In the genomic region with DNA sequence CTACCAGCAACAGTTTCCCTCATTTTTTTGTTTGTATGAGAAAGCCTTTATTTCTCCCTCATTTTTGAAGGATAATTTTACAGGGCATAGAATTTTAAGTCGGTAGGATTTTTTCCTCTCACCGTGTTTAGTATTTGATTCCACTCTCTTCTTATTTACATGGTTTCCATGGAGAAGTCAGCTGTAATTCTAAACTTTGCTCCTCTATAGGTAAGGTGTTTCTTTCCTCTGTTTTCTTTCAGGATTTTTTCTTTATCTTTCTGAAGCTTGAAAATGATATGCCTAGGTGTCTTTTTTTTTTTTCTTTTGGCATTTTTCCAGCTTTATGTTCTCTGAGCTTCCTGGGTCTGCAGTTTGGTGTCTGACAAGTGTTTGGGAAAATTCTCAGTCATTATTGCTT, we compare ENCODE assay signal across 24 cellular contexts.
DNase-seq lines count a peak whose midpoint lies in the region; ATAC-seq, FAIRE-seq and TF ChIP-seq lines count a peak whose summit lies in the region.
"Had no signal": no experiment of that assay in that cellular context is flagged by ENCODE, and none has a peak within 500 bp of the region (broad histone marks: within the 10 kb centered on the region; RNA-seq: fewer than 3 reads in every experiment).

No MANE protein-coding gene starts in this region.

- 96% methylated on average over 2 of the region's 2 CpGs for WGBS in GM12878 (ENCODE audit: insufficient coverage, insufficient replicate concordance, low lambda C conversion rate, missing lambda C conversion rate)

- POLR2A ChIA-PET in HEK293 (lab: Yijun Ruan, JAX) = no interaction called here
- POLR2A ChIA-PET in GM12878 (lab: Charles Lee) = interaction anchor here (0.7 to 3.3 kb wide), 3 partner anchors 8 to 157 kb away, joined by 3 to 16 read pairs (median 5); no protein-coding TSS in a partner anchor

- no peak for TF ChIP-seq RAD21 in GM12878 (IDR thresholded peaks at IDR 0.05; ENCODE audit: insufficient read depth, low read depth, low read length)

- no peak overlapping the region for H3K9ac ChIP-seq in GM12878 (ENCODE audit: control insufficient read depth, insufficient read depth, low read length)
- H3K9ac ChIP-seq: BLaER1 treated with 17β-estradiol and CSF1 and Interleukin-3, amounts not matched to agents 10 nM and 100 nM had no signal

- no peaks in the 10 kb centered on the region for H3K27me3 ChIP-seq in GM12878 (replicated peaks in 1 of 2; ENCODE audit: control insufficient read depth in 2 of 2, insufficient read depth in 2 of 2, low read length in 1 of 2)
- H3K27me3 ChIP-seq: BLaER1 treated with 17β-estradiol and CSF1 and Interleukin-3, amounts not matched to agents 10 nM and 100 nM had no signal

- intact Hi-C loops in GM12878 (cut with micrococcal nuclease; ENCODE audit: unreplicated experiment) = no loop called here

- TF ChIP-seq EP300 in GM12878 (IDR thresholded peaks at IDR 0.05; ENCODE audit: borderline replicate concordance in 1 of 2, control insufficient read depth in 1 of 2, low read depth in 2 of 2, low read length in 2 of 2) = no peak

- no peak for FAIRE-seq in GM12878 (lab: Jason Lieb, UNC)
- FAIRE-seq: A549, D721Med, G401.6, GM12892, GM18507 had no signal

- TF ChIP-seq CTCF in HEK293 (tag by site-specific recombination; IDR thresholded peaks at IDR 0.05) = no peak
- TF ChIP-seq CTCF in GM12878 (IDR thresholded peaks at IDR 0.05 in 2 of 3, conservative IDR thresholded peaks at IDR 0.05 in 1 of 3; ENCODE audit: control insufficient read depth in 2 of 3, extremely low read depth in 1 of 3, insufficient read depth in 1 of 3, low read depth in 3 of 3, low read length in 3 of 3) = no peak

- H4K20me1 ChIP-seq in GM12878 (ENCODE audit: control insufficient read depth, insufficient read depth) = no peaks in the 10 kb centered on the region
- H4K20me1 ChIP-seq: BLaER1 treated with 17β-estradiol and CSF1 and Interleukin-3, amounts not matched to agents 10 nM and 100 nM had no signal

- H3K9me3 Mint-ChIP-seq in activated T-cell treated with anti-CD3 and anti-CD28 coated beads, Interleukin-2, amount 50 U/mL, for 72 hours = peaks cover 3 to 6% of the 10 kb centered on the region in 2 donors
- H3K9me3 Mint-ChIP-seq in activated T-cell treated with anti-CD3 and anti-CD28 coated beads, Interleukin-2, amount 50 U/mL, for 24 hours = no peaks in the 10 kb centered on the region
- H3K9me3 Mint-ChIP-seq: CD4-positive, alpha-beta T cell; CD8-positive, alpha-beta T cell had no signal

- no peak for ATAC-seq in activated T-cell treated with anti-CD3 and anti-CD28 coated beads, Interleukin-2, amount 50 U/mL, for 72 hours (replicated peaks in 1 of 2)
- no peak for ATAC-seq in GM12878
- ATAC-seq: A549; CD8-positive, alpha-beta T cell had no signal

- H3K79me2 ChIP-seq in GM12878 (ENCODE audit: control insufficient read depth, insufficient read depth, low read length) = no peaks in the 10 kb centered on the region

- no peak overlapping the region for H3K4me3 ChIP-seq in HEK293 (ENCODE audit: low read depth, low read length)
- H3K4me3 ChIP-seq in GM12878 = no peak overlapping the region
- H3K4me3 ChIP-seq: A549; BLaER1 treated with 17β-estradiol and CSF1 and Interleukin-3, amounts not matched to agents 10 nM and 100 nM had no signal

- H3K36me3 ChIP-seq in HEK293 (ENCODE audit: control insufficient read depth in 2 of 2, insufficient read depth in 1 of 2, low read length in 2 of 2) (no peaks in the 10 kb centered on the region), GM12878 (ENCODE audit: control insufficient read depth in 2 of 2, insufficient read depth in 2 of 2, low read length in 1 of 2) (no peaks in the 10 kb centered on the region)
- H3K36me3 ChIP-seq: BLaER1 treated with 17β-estradiol and CSF1 and Interleukin-3, amounts not matched to agents 10 nM and 100 nM had no signal

- DNase-seq in DMS53 (lab: John Stamatoyannopoulos, UW) (peak; percentile 47), DMS53 treated with DMSO at 0.1 percent for 48 hours (lab: John Stamatoyannopoulos, UW; ENCODE audit: unreplicated experiment) (no peak), GM12878 (ENCODE audit: low read depth, low spot score) (no peak), NCI-H345 treated with DMSO at 0.1 percent for 48 hours (lab: John Stamatoyannopoulos, UW; ENCODE audit: unreplicated experiment) (no peak), caudate nucleus (lab: John Stamatoyannopoulos, UW) (no peak)
- DNase-seq in activated T-cell treated with anti-CD3 and anti-CD28 coated beads, Interleukin-2, amount 50 U/mL, for 72 hours = no peak
- DNase-seq in activated T-cell treated with anti-CD3 and anti-CD28 coated beads, Interleukin-2, amount 50 U/mL, for 24 hours = no peak
- DNase-seq: AML-193; Caco-2; Calu3; CD4-positive, alpha-beta T cell; CD8-positive, alpha-beta T cell; DMS79 treated with DMSO at 0.1 percent for 48 hours; GF-D8 had no signal

- no peak overlapping the region for H3K27ac ChIP-seq in HEK293 (ENCODE audit: extremely low read depth, low read depth, low read length)
- no peak overlapping the region for H3K27ac ChIP-seq in GM12878 (ENCODE audit: control insufficient read depth, insufficient read depth)
- no peak overlapping the region for H3K27ac ChIP-seq in caudate nucleus (ENCODE audit: low read depth, low read length)
- H3K27ac ChIP-seq: 22Rv1; A549; BLaER1 treated with 17β-estradiol and CSF1 and Interleukin-3, amounts not matched to agents 10 nM and 100 nM; C4-2B had no signal

- no peak overlapping the region for H3K4me2 ChIP-seq in GM12878 (ENCODE audit: control insufficient read depth, insufficient read depth)
- H3K4me2 ChIP-seq: A549; BLaER1 treated with 17β-estradiol and CSF1 and Interleukin-3, amounts not matched to agents 10 nM and 100 nM had no signal

- H3K9me3 ChIP-seq in HEK293 (ENCODE audit: control insufficient read depth, insufficient read depth, low read depth, low read length) = no peaks in the 10 kb centered on the region
- H3K9me3 ChIP-seq in GM12878 (replicated peaks; ENCODE audit: control insufficient read depth, insufficient read depth, low read length) = peaks cover 19% of the 10 kb centered on the region

- H3K4me3 Mint-ChIP-seq in activated T-cell treated with anti-CD3 and anti-CD28 coated beads, Interleukin-2, amount 50 U/mL, for 72 hours = no peak overlapping the region
- H3K4me3 Mint-ChIP-seq in activated T-cell treated with anti-CD3 and anti-CD28 coated beads, Interleukin-2, amount 50 U/mL, for 24 hours = no peak overlapping the region
- H3K4me3 Mint-ChIP-seq: B cell; CD4-positive, alpha-beta T cell; CD8-positive, alpha-beta T cell had no signal

- SMC1A ChIA-PET in GM12878 (lab: Charles Lee; ENCODE audit: uncharacterized antibody, unreplicated experiment) = interaction anchor here (0.6 to 11.5 kb wide), 9 partner anchors 9 to 461 kb away, joined by 3 to 214 read pairs (median 3); no protein-coding TSS in a partner anchor

- RAD21 ChIA-PET in GM12878 (lab: Charles Lee; ENCODE audit: unreplicated experiment) = interaction anchor here (1.5 to 4.3 kb wide), 2 partner anchors 10 to 13 kb away, joined by 4 to 32 read pairs; no protein-coding TSS in a partner anchor

- TF ChIP-seq POLR2A in GM12878 (IDR thresholded peaks at IDR 0.05; ENCODE audit: low read depth, low read length) = no peak

- H2AFZ ChIP-seq in GM12878 (ENCODE audit: control insufficient read depth, low read depth, low read length) = no peak overlapping the region

- peaks cover 4 to 5% of the 10 kb centered on the region in 2 donors for H3K36me3 Mint-ChIP-seq in activated T-cell treated with anti-CD3 and anti-CD28 coated beads, Interleukin-2, amount 50 U/mL, for 72 hours (ENCODE audit: insufficient read depth in 2 of 2)
- no peaks in the 10 kb centered on the region for H3K36me3 Mint-ChIP-seq in activated T-cell treated with anti-CD3 and anti-CD28 coated beads, Interleukin-2, amount 50 U/mL, for 24 hours (ENCODE audit: low read depth)
- H3K36me3 Mint-ChIP-seq: CD8-positive, alpha-beta T cell had no signal

- CTCF ChIA-PET in HEK293 (lab: Yijun Ruan, JAX) (interaction anchor here (0.6 to 3.5 kb wide), 4 partner anchors 459 to 854 kb away, joined by 3 to 14 read pairs (median 4); no protein-coding TSS in a partner anchor), GM12878 (lab: Yijun Ruan, JAX) (interaction anchor here (0.6 to 0.8 kb wide), 2 partner anchors 69 to 459 kb away, joined by 3 read pairs; no protein-coding TSS in a partner anchor)

- no peaks in the 10 kb centered on the region for H3K27me3 Mint-ChIP-seq in activated T-cell treated with anti-CD3 and anti-CD28 coated beads, Interleukin-2, amount 50 U/mL, for 72 hours (ENCODE audit: low read depth)
- H3K27me3 Mint-ChIP-seq in activated T-cell treated with anti-CD3 and anti-CD28 coated beads, Interleukin-2, amount 50 U/mL, for 24 hours = no peaks in the 10 kb centered on the region
- H3K27me3 Mint-ChIP-seq: CD4-positive, alpha-beta T cell had no signal

- H3K27ac Mint-ChIP-seq in activated T-cell treated with anti-CD3 and anti-CD28 coated beads, Interleukin-2, amount 50 U/mL, for 72 hours = peak overlapping the region; percentile 22
- H3K27ac Mint-ChIP-seq in activated T-cell treated with anti-CD3 and anti-CD28 coated beads, Interleukin-2, amount 50 U/mL, for 24 hours = no peak overlapping the region
- H3K27ac Mint-ChIP-seq: B cell; CD4-positive, alpha-beta T cell; CD8-positive, alpha-beta T cell had no signal

- no TSS peak for BruUV-seq in GM12878 (replicated peaks; lab: Mats Ljungman, UMichigan)

- H3K4me1 ChIP-seq in HEK293 (ENCODE audit: control insufficient read depth, insufficient read depth, low read length) (no peaks in the 10 kb centered on the region), GM12878 (ENCODE audit: control insufficient read depth, insufficient read depth, low read length) (peaks cover 42% of the 10 kb centered on the region)
- H3K4me1 ChIP-seq: A549, Caco-2 had no signal

- H3K4me1 Mint-ChIP-seq in activated T-cell treated with anti-CD3 and anti-CD28 coated beads, Interleukin-2, amount 50 U/mL, for 72 hours (ENCODE audit: low read depth) = peaks cover 12% of the 10 kb centered on the region
- H3K4me1 Mint-ChIP-seq in activated T-cell treated with anti-CD3 and anti-CD28 coated beads, Interleukin-2, amount 50 U/mL, for 24 hours (ENCODE audit: low read depth) = peaks cover 14% of the 10 kb centered on the region

- in situ Hi-C loops in GM12878 (cut with MboI) = loop anchor here (25.0 kb wide), 1 partner anchor 1013 kb away; no protein-coding TSS in a partner anchor

TF ChIP-seq in HEK293, 187 proteins besides CTCF, POLR2A, EP300 and RAD21:
- TF ChIP-seq SETDB1 (IDR thresholded peaks at IDR 0.05; ENCODE audit: insufficient read length, low read length) (peak; percentile 59), ZFP3 (tag by site-specific recombination; IDR thresholded peaks at IDR 0.05; ENCODE audit: low read depth) (no peak)

TF ChIP-seq in GM12878, 131 proteins besides CTCF, POLR2A, EP300 and RAD21 (continues in another document):
- no peak for TF ChIP-seq YY1 (IDR thresholded peaks at IDR 0.05; ENCODE audit: low read depth, low read length)
